9 cellular contexts compared by ENCODE assay signal in genomic region chr14:49770212-49770817, GRCh38. TPM values are rescaled to one million over a fixed set of nuclear protein-coding genes. Genes with fewer than 3 reads are reported as not detected.
DNase-seq lines count a peak whose midpoint lies in the region; ATAC-seq and TF ChIP-seq lines count a peak whose summit lies in the region.
"Had no signal": no experiment of that assay in that cellular context is flagged by ENCODE, and none has a peak within 500 bp of the region (broad histone marks: within the 10 kb centered on the region; RNA-seq: fewer than 3 reads in every experiment).

No MANE protein-coding gene starts in this region.

- no peaks in the 10 kb centered on the region for H3K9me3 Mint-ChIP-seq in endodermal cell
- no peaks in the 10 kb centered on the region for H3K9me3 Mint-ChIP-seq in osteocyte (ENCODE audit: unreplicated experiment)

- H3K36me3 ChIP-seq in endodermal cell (ENCODE audit: control insufficient read depth, insufficient read depth, low read length) = peaks cover 27% of the 10 kb centered on the region
- H3K36me3 ChIP-seq in spleen = peaks cover 0 to 37% (median 19%) of the 10 kb centered on the region in 6 donors

- H3K27me3 ChIP-seq in endodermal cell (ENCODE audit: control insufficient read depth, insufficient read depth, low read length, poor library complexity, severe bottlenecking) (no peaks in the 10 kb centered on the region), spleen (replicated peaks in 1 of 7) (no peaks in the 10 kb centered on the region)

- peaks cover 6% of the 10 kb centered on the region for H3K4me1 ChIP-seq in endodermal cell (ENCODE audit: control insufficient read depth, insufficient read depth, low read length)
- H3K4me1 ChIP-seq in spleen = peaks cover 16 to 53% (median 30%) of the 10 kb centered on the region in 6 donors

- no peak for TF ChIP-seq POLR2A in spleen (IDR thresholded peaks at IDR 0.05)

- H3K27ac Mint-ChIP-seq in endodermal cell (peak overlapping the region; percentile 83), osteocyte (ENCODE audit: unreplicated experiment) (peak overlapping the region; percentile 99)

- H3K9ac ChIP-seq in endodermal cell (ENCODE audit: extremely low read depth, low read length, poor library complexity, severe bottlenecking) = no peak overlapping the region

- intact Hi-C loops in spleen (cut with DNase I; ENCODE audit: low total_unique reads) = no loop called here

- H3K4me1 Mint-ChIP-seq in endodermal cell (peaks cover 15% of the 10 kb centered on the region), osteocyte (ENCODE audit: unreplicated experiment) (peaks cover 37% of the 10 kb centered on the region)

- H3K4me3 Mint-ChIP-seq in endodermal cell = peak overlapping the region; percentile 92
- peak overlapping the region; percentile 92 for H3K4me3 Mint-ChIP-seq in osteocyte (ENCODE audit: unreplicated experiment)

- H3K27ac ChIP-seq in endodermal cell (ENCODE audit: low read depth, low read length) (no peak overlapping the region), spleen (peak overlapping the region in 2 of 8 donors; percentile 8 to 99)

- ATAC-seq in HG02973 (IDR thresholded peaks at IDR 0.05; ENCODE audit: unreplicated experiment) = no peak
- ATAC-seq: esophagus mucosa had no signal

- DNase-seq in Daoy (ENCODE audit: low read depth) = peak; percentile 35
- peak; percentile 27 for DNase-seq in NCI-H82 treated with DMSO at 0.1 percent for 48 hours (lab: John Stamatoyannopoulos, UW; ENCODE audit: unreplicated experiment)
- DNase-seq in endodermal cell = no peak
- DNase-seq in osteocyte (ENCODE audit: extremely low spot score, unreplicated experiment) = no peak
- DNase-seq in HUDEP-2 (lab: John Stamatoyannopoulos, UW; ENCODE audit: unreplicated experiment in 76 of 76) = no peak
- DNase-seq in spleen = no peak
- no peak for DNase-seq in NCI-H226

- TF ChIP-seq CTCF in endodermal cell (conservative IDR thresholded peaks at IDR 0.05) (no peak), osteocyte (IDR thresholded peaks at IDR 0.05) (no peak), spleen (IDR thresholded peaks at IDR 0.05 in 8 of 11, conservative IDR thresholded peaks at IDR 0.05 in 3 of 11) (no peak)

- H3K36me3 Mint-ChIP-seq in endodermal cell (ENCODE audit: low read depth) (peaks cover 17% of the 10 kb centered on the region), osteocyte (ENCODE audit: unreplicated experiment) (peaks cover 17% of the 10 kb centered on the region)

- peak overlapping the region; percentile 98 for H3K4me3 ChIP-seq in endodermal cell (ENCODE audit: low read length)
- H3K4me3 ChIP-seq in spleen = peak overlapping the region in 1 of 8 donors; percentile 85

- H3K27me3 Mint-ChIP-seq in endodermal cell (ENCODE audit: insufficient read depth) (no peaks in the 10 kb centered on the region), osteocyte (ENCODE audit: unreplicated experiment) (no peaks in the 10 kb centered on the region)

- WGBS in endodermal cell (ENCODE audit: insufficient coverage in 1 of 2, insufficient read length in 1 of 2), 2 experiments = 80 to 90% methylated on average over 1 to 4 of the region's 4 CpGs
- WGBS in spleen, 5 donors = 78 to 90% (median 85%) methylated on average over 4 of the region's 4 CpGs

- no peaks in the 10 kb centered on the region for H3K9me3 ChIP-seq in endodermal cell (ENCODE audit: control insufficient read depth, low read length)
- H3K9me3 ChIP-seq in spleen = no peaks in the 10 kb centered on the region

RNA-seq across cellular contexts. Expression of gene KLHDC2, which starts 2.4 kb away (rescaled TPM):
- 41.5 and 42.5 TPM in 2 replicates for total RNA-seq in Daoy (2014; rRNA removed; shearing (Covaris generic))
- total RNA-seq in endodermal cell (10 to 100 TPM; 45.8 to 48.4 TPM), osteocyte (60.1 and 67.5 TPM in 2 replicates), spleen (10 to 100 TPM; 31.9 to 66.8 (median 47.9) TPM)
- polyA plus RNA-seq in endodermal cell (2013, experiment 1 of 2) = 67.0 TPM
- 62.7 TPM for polyA plus RNA-seq in endodermal cell (2013, experiment 2 of 2)
- 10 to 100 TPM; 34.0 to 41.0 (median 37.4) TPM for polyA plus RNA-seq in spleen

Comparison
In these comparisons a context has a peak if more than half of its experiments do, and no peak if none do; other contexts are left out.
1. DNase-seq: peak in Daoy (single experiment) and NCI-H82 treated with DMSO at 0.1 percent for 48 hours (single experiment); none in endodermal cell (single experiment), osteocyte (single experiment), HUDEP-2 (0 of 76), spleen (single experiment) and NCI-H226 (single experiment).